In genomic region chr21:39084979-39085729, GRCh38 we compare ENCODE assay signal across 1 cellular context.
TF ChIP-seq lines count a peak whose summit lies in the region.

No MANE protein-coding gene starts in this region.

TF ChIP-seq in HepG2, 621 proteins besides CTCF, POLR2A, EP300 and RAD21 (continued from another document and continues in another):
- TF ChIP-seq ZNF687 (CRISPR knock-in tag; IDR thresholded peaks at IDR 0.05), result peak; percentile 31; the same call in 1 of the 2 replicates
- no peak for TF ChIP-seq ZNF432 (CRISPR knock-in tag; IDR thresholded peaks at IDR 0.05; ENCODE audit: borderline replicate concordance)
- no peak for TF ChIP-seq GTF3A (CRISPR knock-in tag; conservative IDR thresholded peaks at IDR 0.05)
- TF ChIP-seq CEBPB (IDR thresholded peaks at IDR 0.05; ENCODE audit: borderline replicate concordance, low read depth, low read length), result peak; percentile 82
- no peak for TF ChIP-seq NRL (CRISPR knock-in tag; IDR thresholded peaks at IDR 0.05; ENCODE audit: borderline replicate concordance)
- TF ChIP-seq NFYB (CRISPR knock-in tag; IDR thresholded peaks at IDR 0.05), result no peak
- no peak for TF ChIP-seq ZNF383 (CRISPR knock-in tag; IDR thresholded peaks at IDR 0.05; ENCODE audit: borderline replicate concordance)
- TF ChIP-seq HINFP (CRISPR knock-in tag; IDR thresholded peaks at IDR 0.05; ENCODE audit: low read depth), result no peak
- peak; percentile 16; the same call in 1 of the 2 replicates for TF ChIP-seq MED1 (CRISPR knock-in tag; IDR thresholded peaks at IDR 0.05)
- TF ChIP-seq ZNF292 (CRISPR knock-in tag; IDR thresholded peaks at IDR 0.05; ENCODE audit: borderline replicate concordance, low read depth), result peak; percentile 69; the same call in 1 of the 2 replicates
- TF ChIP-seq ZFP90 (CRISPR knock-in tag; IDR thresholded peaks at IDR 0.05; ENCODE audit: borderline replicate concordance), result no peak
- no peak for TF ChIP-seq MXI1 (IDR thresholded peaks at IDR 0.05; ENCODE audit: borderline replicate concordance, low read depth, low read length)
- no peak for TF ChIP-seq AFF4 (CRISPR knock-in tag; IDR thresholded peaks at IDR 0.05)
- TF ChIP-seq ZNF749 (CRISPR knock-in tag; IDR thresholded peaks at IDR 0.05; ENCODE audit: borderline replicate concordance), result no peak
- no peak for TF ChIP-seq CERS6 (CRISPR knock-in tag; IDR thresholded peaks at IDR 0.05)
- TF ChIP-seq ETV6 (CRISPR knock-in tag; conservative IDR thresholded peaks at IDR 0.05), result no peak
- TF ChIP-seq MAFF (IDR thresholded peaks at IDR 0.05; ENCODE audit: low read depth, low read length), result peak; percentile 97
- no peak for TF ChIP-seq FLYWCH1 (CRISPR knock-in tag; IDR thresholded peaks at IDR 0.05)
- no peak for TF ChIP-seq ZNF770 (CRISPR knock-in tag; IDR thresholded peaks at IDR 0.05)
- TF ChIP-seq MBNL3 (CRISPR knock-in tag; conservative IDR thresholded peaks at IDR 0.05), result no peak
- TF ChIP-seq ZBTB20 (CRISPR knock-in tag; IDR thresholded peaks at IDR 0.05; ENCODE audit: borderline replicate concordance, low read depth), result peak; percentile 50; the same call in 1 of the 2 replicates
- TF ChIP-seq ZNF570 (CRISPR knock-in tag; IDR thresholded peaks at IDR 0.05; ENCODE audit: borderline replicate concordance), result no peak
- no peak for TF ChIP-seq ZNF317 (CRISPR knock-in tag; IDR thresholded peaks at IDR 0.05)
- TF ChIP-seq SETDB1 (CRISPR knock-in tag; IDR thresholded peaks at IDR 0.05; ENCODE audit: borderline replicate concordance), result no peak
- no peak for TF ChIP-seq ELF1 (CRISPR knock-in tag; IDR thresholded peaks at IDR 0.05)
- no peak for TF ChIP-seq GRHL1 (CRISPR knock-in tag; conservative IDR thresholded peaks at IDR 0.05)
- TF ChIP-seq ZNF468 (CRISPR knock-in tag; IDR thresholded peaks at IDR 0.05), result no peak
- peak; percentile 85 for TF ChIP-seq MAFG (CRISPR knock-in tag; IDR thresholded peaks at IDR 0.05)
- no peak for TF ChIP-seq ZNF253 (CRISPR knock-in tag; IDR thresholded peaks at IDR 0.05; ENCODE audit: borderline replicate concordance)
- no peak for TF ChIP-seq ZNF484 (CRISPR knock-in tag; IDR thresholded peaks at IDR 0.05; ENCODE audit: borderline replicate concordance, low read depth)
- TF ChIP-seq ZFP62 (CRISPR knock-in tag; IDR thresholded peaks at IDR 0.05), result no peak
- TF ChIP-seq PRPF4 (IDR thresholded peaks at IDR 0.05; ENCODE audit: low read depth, low read length, poor library complexity, severe bottlenecking), result no peak
- TF ChIP-seq ZNF790 (CRISPR knock-in tag; IDR thresholded peaks at IDR 0.05; ENCODE audit: borderline replicate concordance), result no peak
- TF ChIP-seq SMARCE1 (IDR thresholded peaks at IDR 0.05; ENCODE audit: borderline replicate concordance), result no peak
- TF ChIP-seq PRMT3 (CRISPR knock-in tag; IDR thresholded peaks at IDR 0.05; ENCODE audit: borderline replicate concordance, low read depth), result no peak
- TF ChIP-seq ZNF543 (CRISPR knock-in tag; IDR thresholded peaks at IDR 0.05), result no peak
- no peak for TF ChIP-seq SKI (IDR thresholded peaks at IDR 0.05; ENCODE audit: partially characterized antibody)
- peak; percentile 79 for TF ChIP-seq HNF4A (CRISPR knock-in tag; IDR thresholded peaks at IDR 0.05)
- no peak for TF ChIP-seq ZNF224 (CRISPR knock-in tag; IDR thresholded peaks at IDR 0.05)
- TF ChIP-seq SMC3 (IDR thresholded peaks at IDR 0.05; ENCODE audit: low read length), result no peak
- TF ChIP-seq MIER2 (CRISPR knock-in tag; IDR thresholded peaks at IDR 0.05), result no peak
- TF ChIP-seq NCOA1 (CRISPR knock-in tag; IDR thresholded peaks at IDR 0.05), result no peak
- TF ChIP-seq SAP130 (CRISPR knock-in tag; IDR thresholded peaks at IDR 0.05; ENCODE audit: low read depth), result 0 out of 2 replicates have a peak, but pooled peaks have one; percentile 10
- no peak for TF ChIP-seq ARNTL (CRISPR knock-in tag; IDR thresholded peaks at IDR 0.05)
- TF ChIP-seq HNF4G (IDR thresholded peaks at IDR 0.05; ENCODE audit: borderline replicate concordance, low read depth, low read length), result 0 out of 2 replicates have a peak, but pooled peaks have one; percentile 56
- no peak for TF ChIP-seq HNF4G (CRISPR knock-in tag; IDR thresholded peaks at IDR 0.05; ENCODE audit: borderline replicate concordance, low read depth)
- TF ChIP-seq MATR3 (CRISPR knock-in tag; IDR thresholded peaks at IDR 0.05), result no peak
- no peak for TF ChIP-seq JUND (CRISPR knock-in tag; IDR thresholded peaks at IDR 0.05)
- 0 out of 2 replicates have a peak, but pooled peaks have one; percentile 39 for TF ChIP-seq CEBPG (CRISPR knock-in tag; IDR thresholded peaks at IDR 0.05)
- TF ChIP-seq CBX1 (IDR thresholded peaks at IDR 0.05; ENCODE audit: low read depth), result no peak
- no peak for TF ChIP-seq ATF4 (CRISPR knock-in tag; IDR thresholded peaks at IDR 0.05)
- TF ChIP-seq ZNF761 (CRISPR knock-in tag; conservative IDR thresholded peaks at IDR 0.05), result no peak
- TF ChIP-seq WIZ (CRISPR knock-in tag; IDR thresholded peaks at IDR 0.05), result no peak
- 0 out of 2 replicates have a peak, but pooled peaks have one; percentile 29 for TF ChIP-seq FOXP4 (CRISPR knock-in tag; IDR thresholded peaks at IDR 0.05)
- TF ChIP-seq ZNF552 (CRISPR knock-in tag; IDR thresholded peaks at IDR 0.05; ENCODE audit: borderline replicate concordance), result no peak
- TF ChIP-seq EZH2 (conservative IDR thresholded peaks at IDR 0.05; ENCODE audit: low read depth, low read length), result no peak
- TF ChIP-seq XBP1 (CRISPR knock-in tag; IDR thresholded peaks at IDR 0.05), result no peak
